Comparison of ENCODE assay signal across 9 cellular contexts in genomic region chr14:93081875-93082570, GRCh38. TPM values are rescaled to one million over a fixed set of nuclear protein-coding genes. Genes with fewer than 3 reads are reported as not detected.
DNase-seq lines count a peak whose midpoint lies in the region; ATAC-seq and TF ChIP-seq lines count a peak whose summit lies in the region.
"Had no signal": no experiment of that assay in that cellular context is flagged by ENCODE, and none has a peak within 500 bp of the region (broad histone marks: within the 10 kb centered on the region; RNA-seq: fewer than 3 reads in every experiment).

No MANE protein-coding gene starts in this region.

- H3K27ac ChIP-seq in right atrium auricular region, result peak overlapping the region; percentile 43 to 60
- H3K27ac ChIP-seq in thoracic aorta, result peak overlapping the region; percentile 27 to 43
- no peak overlapping the region for H3K27ac ChIP-seq in PC-3 (ENCODE audit: low read length)

- H2AFZ ChIP-seq in PC-3 (ENCODE audit: low read length), result no peak overlapping the region

- BruUV-seq in PC-3 (replicated peaks; lab: Mats Ljungman, UMichigan), result no TSS peak

- no peak overlapping the region for H3K4me3 Mint-ChIP-seq in activated T-cell treated with anti-CD3 and anti-CD28 coated beads, Interleukin-2, amount 50 U/mL, for 24 hours
- H3K4me3 Mint-ChIP-seq in memory B cell, result no peak overlapping the region

- no peaks in the 10 kb centered on the region for H3K36me3 Mint-ChIP-seq in activated T-cell treated with anti-CD3 and anti-CD28 coated beads, Interleukin-2, amount 50 U/mL, for 24 hours (ENCODE audit: low read depth)
- peaks cover 5% of the 10 kb centered on the region for H3K36me3 Mint-ChIP-seq in memory B cell

- H3K4me1 Mint-ChIP-seq in activated T-cell treated with anti-CD3 and anti-CD28 coated beads, Interleukin-2, amount 50 U/mL, for 24 hours (ENCODE audit: low read depth), result peaks cover 70% of the 10 kb centered on the region
- H3K4me1 Mint-ChIP-seq in memory B cell, result peaks cover 49% of the 10 kb centered on the region

- H4K20me1 ChIP-seq in PC-3 (ENCODE audit: low read length), result no peaks in the 10 kb centered on the region

- peak overlapping the region; percentile 85 for H3K27ac Mint-ChIP-seq in activated T-cell treated with anti-CD3 and anti-CD28 coated beads, Interleukin-2, amount 50 U/mL, for 24 hours
- H3K27ac Mint-ChIP-seq in memory B cell, result peak overlapping the region; percentile 92

- no peaks in the 10 kb centered on the region for H3K27me3 Mint-ChIP-seq in activated T-cell treated with anti-CD3 and anti-CD28 coated beads, Interleukin-2, amount 50 U/mL, for 24 hours
- H3K27me3 Mint-ChIP-seq in memory B cell, result no peaks in the 10 kb centered on the region

- intact Hi-C loops in Right ventricle myocardium superior (cut with DNase I), result no loop called here
- intact Hi-C loops in PC-3 (cut with micrococcal nuclease), result no loop called here

- DNase-seq in right atrium auricular region (ENCODE audit: low spot score) (no peak), Right ventricle myocardium superior (no peak), memory B cell (ENCODE audit: low spot score in 2 of 2) (no peak), thoracic aorta (ENCODE audit: low spot score) (no peak), PC-3 (no peak), NCI-H2029 (lab: John Stamatoyannopoulos, UW) (no peak)
- DNase-seq in activated T-cell treated with anti-CD3 and anti-CD28 coated beads, Interleukin-2, amount 50 U/mL, for 24 hours, result peak; percentile 60
- DNase-seq: KBM-7 had no signal

- POLR2A ChIA-PET in PC-3 (lab: Charles Lee; ENCODE audit: unreplicated experiment), result no interaction called here

- H3K36me3 ChIP-seq in right atrium auricular region, result no peaks in the 10 kb centered on the region
- no peaks in the 10 kb centered on the region for H3K36me3 ChIP-seq in thoracic aorta
- H3K36me3 ChIP-seq in PC-3 (ENCODE audit: low read depth, low read length), result no peaks in the 10 kb centered on the region

- H3K4me3 ChIP-seq in right atrium auricular region, result no peak overlapping the region
- no peak overlapping the region for H3K4me3 ChIP-seq in thoracic aorta
- H3K4me3 ChIP-seq in PC-3 (ENCODE audit: low read length), result no peak overlapping the region

- H3K27me3 ChIP-seq in right atrium auricular region (no peaks in the 10 kb centered on the region), thoracic aorta (replicated peaks; ENCODE audit: insufficient read depth) (no peaks in the 10 kb centered on the region), PC-3 (ENCODE audit: low read length) (no peaks in the 10 kb centered on the region)

- peaks cover 41% of the 10 kb centered on the region for H3K79me2 ChIP-seq in PC-3 (ENCODE audit: low read length)

- peaks cover 0 to 69% of the 10 kb centered on the region in 2 donors for H3K4me1 ChIP-seq in right atrium auricular region
- peaks cover 19 to 40% of the 10 kb centered on the region in 2 donors for H3K4me1 ChIP-seq in thoracic aorta (ENCODE audit: control insufficient read depth in 1 of 2, low read depth in 2 of 2)
- H3K4me1 ChIP-seq in PC-3 (ENCODE audit: insufficient read depth, low read length), result peaks cover 14% of the 10 kb centered on the region

- H3K9me3 Mint-ChIP-seq in activated T-cell treated with anti-CD3 and anti-CD28 coated beads, Interleukin-2, amount 50 U/mL, for 24 hours, result no peaks in the 10 kb centered on the region
- H3K9me3 Mint-ChIP-seq in memory B cell, result no peaks in the 10 kb centered on the region

- H3K4me2 ChIP-seq in PC-3 (ENCODE audit: low read length), result no peak overlapping the region

- CTCF ChIA-PET in PC-3 (lab: Charles Lee), result no interaction called here

- no peak for ATAC-seq in Right ventricle myocardium superior (ENCODE audit: poor library complexity)
- ATAC-seq in memory B cell (ENCODE audit: low read depth), result peak; percentile 58
- no peak for ATAC-seq in thoracic aorta (ENCODE audit: insufficient number of reproducible peaks, low FRiP score, low read depth)
- ATAC-seq in PC-3, result no peak
- ATAC-seq in HG03045 (IDR thresholded peaks at IDR 0.05; ENCODE audit: unreplicated experiment), result no peak

- no peaks in the 10 kb centered on the region for H3F3A ChIP-seq in PC-3 (ENCODE audit: low read length, unreplicated experiment)

- no peaks in the 10 kb centered on the region for H3K9me2 ChIP-seq in PC-3 (replicated peaks; ENCODE audit: low read length)

- no peak overlapping the region for H3K9ac ChIP-seq in PC-3 (ENCODE audit: low read length)

- H3K9me3 ChIP-seq in right atrium auricular region (no peaks in the 10 kb centered on the region), thoracic aorta (no peaks in the 10 kb centered on the region), PC-3 (ENCODE audit: low read length) (no peaks in the 10 kb centered on the region)

- TF ChIP-seq CTCF in right atrium auricular region (IDR thresholded peaks at IDR 0.05) (no peak), thoracic aorta (IDR thresholded peaks at IDR 0.05) (no peak), PC-3 (conservative IDR thresholded peaks at IDR 0.05; ENCODE audit: low read depth, low read length) (no peak)

RNA-seq across cellular contexts. Expression of gene ITPK1, which starts 33.7 kb away (rescaled TPM):
- 10 to 100 TPM; 58.3 to 76.0 TPM for total RNA-seq in right atrium auricular region
- 115 TPM for total RNA-seq in Right ventricle myocardium superior
- 10 to 100 TPM; 53.8 to 85.0 TPM for total RNA-seq in thoracic aorta
- 66.2 and 81.1 TPM in 2 replicates for total RNA-seq in PC-3 (2014; rRNA removed)
